23 cellular contexts compared by ENCODE assay signal in genomic region chr15:50996641-50997040, GRCh38.
DNase-seq lines count a peak whose midpoint lies in the region; ATAC-seq, FAIRE-seq and TF ChIP-seq lines count a peak whose summit lies in the region.
"Had no signal": no experiment of that assay in that cellular context is flagged by ENCODE, and none has a peak within 500 bp of the region (broad histone marks: within the 10 kb centered on the region; RNA-seq: fewer than 3 reads in every experiment).

No MANE protein-coding gene starts in this region.

- H3K27me3 ChIP-seq in keratinocyte (ENCODE audit: control insufficient read depth, extremely low read depth, insufficient read depth, low read length) (no peaks in the 10 kb centered on the region), right cardiac atrium (ENCODE audit: control insufficient read depth, insufficient read depth) (no peaks in the 10 kb centered on the region)
- H3K27me3 ChIP-seq: ascending aorta, upper lobe of right lung had no signal

- no peaks in the 10 kb centered on the region for H3K27me3 Mint-ChIP-seq in natural killer cell (ENCODE audit: low read depth in 2 of 2)
- H3K27me3 Mint-ChIP-seq: activated CD4-positive, alpha-beta T cell treated with anti-CD3 and anti-CD28 coated beads, Interleukin-2, amount 10 ng/mL, durations not matched to agents 7 days and 5 days; stimulated activated naive CD8-positive, alpha-beta T cell treated with anti-CD3 and anti-CD28 coated beads, Interleukin-15, Interleukin-2, amounts not matched to agents 100 ng/mL and 50 ng/mL, for 24 hours had no signal

- no peak overlapping the region for H3K27ac Mint-ChIP-seq in natural killer cell
- H3K27ac Mint-ChIP-seq: activated CD4-positive, alpha-beta T cell treated with anti-CD3 and anti-CD28 coated beads, Interleukin-2, amount 10 ng/mL, durations not matched to agents 7 days and 5 days; mesothelial cell of epicardium; stimulated activated naive CD8-positive, alpha-beta T cell treated with anti-CD3 and anti-CD28 coated beads, Interleukin-15, Interleukin-2, amounts not matched to agents 100 ng/mL and 50 ng/mL, for 24 hours had no signal

- H2AFZ ChIP-seq in keratinocyte (ENCODE audit: control insufficient read depth, low read length) = no peak overlapping the region
- H2AFZ ChIP-seq: PC-9 had no signal

- H3K9me3 ChIP-seq in keratinocyte (ENCODE audit: control insufficient read depth, low read depth, low read length) (no peaks in the 10 kb centered on the region), right cardiac atrium (ENCODE audit: control insufficient read depth, low read length) (no peaks in the 10 kb centered on the region)
- H3K9me3 ChIP-seq: ascending aorta, upper lobe of right lung had no signal

- ATAC-seq in HG02852 (IDR thresholded peaks at IDR 0.05; ENCODE audit: unreplicated experiment) (no peak), natural killer cell (no peak), right cardiac atrium (no peak)
- ATAC-seq: upper lobe of right lung had no signal

- 94% methylated on average over 1 of the region's 1 CpG for WGBS in right cardiac atrium

- dilution Hi-C loops in keratinocyte (cut with MboI; ENCODE audit: extremely low pct_ligation_motif_present, low sequenced_read_pairs) = no loop called here

- intact Hi-C loops in natural killer cell (cut with micrococcal nuclease) (no loop called here), right cardiac atrium (cut with DNase I) (no loop called here)

- FAIRE-seq in keratinocyte (lab: Jason Lieb, UNC) = no peak
- FAIRE-seq: D721Med, H1 had no signal

- H3K9me3 Mint-ChIP-seq in natural killer cell = no peaks in the 10 kb centered on the region
- H3K9me3 Mint-ChIP-seq: activated CD4-positive, alpha-beta T cell treated with anti-CD3 and anti-CD28 coated beads, Interleukin-2, amount 10 ng/mL, durations not matched to agents 7 days and 5 days; mesothelial cell of epicardium; neural crest cell; stimulated activated naive CD8-positive, alpha-beta T cell treated with anti-CD3 and anti-CD28 coated beads, Interleukin-15, Interleukin-2, amounts not matched to agents 100 ng/mL and 50 ng/mL, for 24 hours had no signal

- H3K27ac ChIP-seq in keratinocyte (ENCODE audit: control insufficient read depth, insufficient read depth, low read length) (peak overlapping the region; percentile 13), right cardiac atrium (ENCODE audit: low read length) (no peak overlapping the region)
- H3K27ac ChIP-seq: ascending aorta, HL-60, PC-9, upper lobe of right lung had no signal

- no peak for TF ChIP-seq CTCF in astrocyte of the spinal cord (IDR thresholded peaks at IDR 0.05; ENCODE audit: low read depth, low read length)
- TF ChIP-seq CTCF in keratinocyte (optimal IDR thresholded peaks at IDR 0.05 in 1 of 3, IDR thresholded peaks at IDR 0.05 in 1 of 3, conservative IDR thresholded peaks at IDR 0.05 in 1 of 3; ENCODE audit: extremely low read depth in 1 of 3, insufficient read depth in 2 of 3, low read length in 3 of 3) = no peak
- no peak for TF ChIP-seq CTCF in natural killer cell (IDR thresholded peaks at IDR 0.05)

- H3K36me3 Mint-ChIP-seq in natural killer cell = peaks cover 14% of the 10 kb centered on the region

- H3K4me3 ChIP-seq in astrocyte of the spinal cord (ENCODE audit: low read depth, low read length) (no peak overlapping the region), keratinocyte (ENCODE audit: control insufficient read depth in 2 of 3, extremely low read depth in 1 of 3, insufficient read depth in 2 of 3, low read depth in 1 of 3, low read length in 3 of 3) (no peak overlapping the region), right cardiac atrium (ENCODE audit: low read length) (no peak overlapping the region)
- H3K4me3 ChIP-seq: ascending aorta, PC-9, upper lobe of right lung had no signal

- in situ Hi-C loops in astrocyte of the spinal cord (cut with HindIII; ENCODE audit: low sequenced_read_pairs) = no loop called here

- H3K36me3 ChIP-seq in keratinocyte (ENCODE audit: control insufficient read depth in 2 of 2, extremely low read depth in 1 of 2, insufficient read depth in 2 of 2, low read length in 2 of 2) = peaks cover 0 to 6% of the 10 kb centered on the region in 2 experiments

- DNase-seq in AG08395 (ENCODE audit: low spot score) = peak; percentile 66
- peak; percentile 59 for DNase-seq in HPDE6-E6E7 (ENCODE audit: extremely low spot score)
- DNase-seq in astrocyte of the spinal cord (ENCODE audit: low read depth, low spot score) = peak; percentile 71
- no peak for DNase-seq in keratinocyte (ENCODE audit: low read depth, low spot score)
- no peak for DNase-seq in natural killer cell
- DNase-seq in right cardiac atrium = no peak
- no peak for DNase-seq in NCI-H2196 (lab: John Stamatoyannopoulos, UW; ENCODE audit: unreplicated experiment)
- DNase-seq: activated CD4-positive, alpha-beta T cell treated with anti-CD3 and anti-CD28 coated beads, Interleukin-2, amount 10 ng/mL, durations not matched to agents 7 days and 5 days; AML-193; cortex of kidney; hypothalamus; KG1; NCI-H1105; upper lobe of right lung had no signal

- no peaks in the 10 kb centered on the region for H4K20me1 ChIP-seq in keratinocyte (ENCODE audit: control insufficient read depth, extremely low read depth, insufficient read depth, low read length)

- no peaks in the 10 kb centered on the region for H3K79me2 ChIP-seq in keratinocyte (ENCODE audit: control insufficient read depth, insufficient read depth, low read length)

- no peaks in the 10 kb centered on the region for H3K4me1 Mint-ChIP-seq in natural killer cell
- H3K4me1 Mint-ChIP-seq: activated CD4-positive, alpha-beta T cell treated with anti-CD3 and anti-CD28 coated beads, Interleukin-2, amount 10 ng/mL, durations not matched to agents 7 days and 5 days; mesothelial cell of epicardium; neural crest cell had no signal

- H3K9me1 ChIP-seq in keratinocyte (ENCODE audit: control insufficient read depth, extremely low read depth, insufficient read depth, low read length) = no peaks in the 10 kb centered on the region

- H3K4me2 ChIP-seq in keratinocyte (ENCODE audit: control insufficient read depth, extremely low read depth, insufficient read depth, low read depth, low read length) = no peak overlapping the region
- H3K4me2 ChIP-seq: PC-9 had no signal

- no peak overlapping the region for H3K4me3 Mint-ChIP-seq in natural killer cell
- H3K4me3 Mint-ChIP-seq: activated CD4-positive, alpha-beta T cell treated with anti-CD3 and anti-CD28 coated beads, Interleukin-2, amount 10 ng/mL, durations not matched to agents 7 days and 5 days; mesothelial cell of epicardium; neural crest cell; stimulated activated naive CD8-positive, alpha-beta T cell treated with anti-CD3 and anti-CD28 coated beads, Interleukin-15, Interleukin-2, amounts not matched to agents 100 ng/mL and 50 ng/mL, for 24 hours had no signal

- no peak overlapping the region for H3K9ac ChIP-seq in keratinocyte (ENCODE audit: control insufficient read depth, extremely low read depth, insufficient read depth, low read length)

- peaks cover 5% of the 10 kb centered on the region for H3K4me1 ChIP-seq in keratinocyte (ENCODE audit: control insufficient read depth, extremely low read depth, insufficient read depth, low read length)
- H3K4me1 ChIP-seq in right cardiac atrium (ENCODE audit: control insufficient read depth, insufficient read depth, low read length) = no peaks in the 10 kb centered on the region
- H3K4me1 ChIP-seq: ascending aorta, upper lobe of right lung had no signal

Comparison
In these comparisons a context has a peak if more than half of its experiments do, and no peak if none do; other contexts are left out.
1. DNase-seq: peak in AG08395 (single experiment), HPDE6-E6E7 (single experiment) and astrocyte of the spinal cord (single experiment); none in keratinocyte (single experiment), natural killer cell (single experiment), right cardiac atrium (0 of 3) and NCI-H2196 (single experiment).